Comparison of ENCODE assay signal across 13 cellular contexts in the genomic region with DNA sequence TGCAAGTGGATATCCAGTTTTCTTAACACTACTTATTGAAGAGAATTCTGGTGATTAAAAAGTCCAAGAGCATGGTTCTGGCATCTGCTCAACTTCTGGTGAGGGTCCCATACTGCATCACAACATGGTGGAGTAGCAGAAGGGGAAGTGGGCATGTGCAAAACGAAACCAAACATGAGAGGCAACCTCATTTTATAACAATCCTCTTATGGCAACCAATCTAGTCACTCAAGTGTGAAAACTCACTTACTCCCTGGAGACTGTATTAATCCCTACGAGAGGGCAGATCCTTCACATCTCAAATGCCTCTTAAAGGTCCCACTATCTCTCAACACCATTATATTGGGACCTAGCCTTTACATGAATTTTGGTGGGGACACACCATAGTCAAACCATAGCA.
"Had no signal": no experiment of that assay in that cellular context is flagged by ENCODE, and none has a peak within 500 bp of the region (broad histone marks: within the 10 kb centered on the region; RNA-seq: fewer than 3 reads in every experiment).

No MANE protein-coding gene starts in this region.

- H3K27ac Mint-ChIP-seq: activated CD8-positive, alpha-beta memory T cell treated with anti-CD3 and anti-CD28 coated beads, Interleukin-2, amount 10 ng/mL, durations not matched to agents 7 days and 5 days; nephron; stimulated activated effector memory CD8-positive, alpha-beta T cell treated with anti-CD3 and anti-CD28 coated beads, Interleukin-12 subunit alpha, Interleukin-12 subunit beta, amount 100 ng/mL, for 72 hours had no signal

- H3K4me1 ChIP-seq: heart left ventricle had no signal

- H3K4me3 ChIP-seq: heart left ventricle had no signal

- H3K4me3 Mint-ChIP-seq: activated CD8-positive, alpha-beta memory T cell treated with anti-CD3 and anti-CD28 coated beads, Interleukin-2, amount 10 ng/mL, durations not matched to agents 7 days and 5 days; activated T-cell treated with anti-CD3 and anti-CD28 coated beads, Interleukin-2, amount 50 U/mL, for 4 hours; immature natural killer cell; nephron; stimulated activated effector memory CD8-positive, alpha-beta T cell treated with anti-CD3 and anti-CD28 coated beads, Interleukin-12 subunit alpha, Interleukin-12 subunit beta, amount 100 ng/mL, for 72 hours had no signal

- H3K36me3 ChIP-seq: heart left ventricle had no signal

- H3K27me3 ChIP-seq: heart left ventricle had no signal

- ATAC-seq: activated CD8-positive, alpha-beta memory T cell treated with anti-CD3 and anti-CD28 coated beads, Interleukin-2, amount 10 ng/mL, durations not matched to agents 7 days and 5 days; activated T-cell treated with anti-CD3 and anti-CD28 coated beads, Interleukin-2, amount 50 U/mL, for 4 hours; heart left ventricle; stimulated activated effector memory CD8-positive, alpha-beta T cell treated with anti-CD3 and anti-CD28 coated beads, Interleukin-12 subunit alpha, Interleukin-12 subunit beta, amount 100 ng/mL, for 72 hours had no signal

- H3K36me3 Mint-ChIP-seq: stimulated activated effector memory CD8-positive, alpha-beta T cell treated with anti-CD3 and anti-CD28 coated beads, Interleukin-12 subunit alpha, Interleukin-12 subunit beta, amount 100 ng/mL, for 72 hours had no signal

- H3K4me1 Mint-ChIP-seq: activated CD8-positive, alpha-beta memory T cell treated with anti-CD3 and anti-CD28 coated beads, Interleukin-2, amount 10 ng/mL, durations not matched to agents 7 days and 5 days; immature natural killer cell; nephron; stimulated activated effector memory CD8-positive, alpha-beta T cell treated with anti-CD3 and anti-CD28 coated beads, Interleukin-12 subunit alpha, Interleukin-12 subunit beta, amount 100 ng/mL, for 72 hours had no signal

- H3K27ac ChIP-seq: epithelial cell of prostate, heart left ventricle had no signal

- H3K27me3 Mint-ChIP-seq: activated CD8-positive, alpha-beta memory T cell treated with anti-CD3 and anti-CD28 coated beads, Interleukin-2, amount 10 ng/mL, durations not matched to agents 7 days and 5 days had no signal

- DNase-seq: activated CD4-positive, alpha-beta T cell treated with anti-CD3 and anti-CD28 coated beads for 1 hour; activated CD4-positive, alpha-beta T cell treated with anti-CD3 and anti-CD28 coated beads, Interleukin-2, amount 50 U/mL, for 4 hours; activated CD8-positive, alpha-beta memory T cell treated with anti-CD3 and anti-CD28 coated beads, Interleukin-2, amount 10 ng/mL, durations not matched to agents 7 days and 5 days; activated effector memory CD4-positive, alpha-beta T cell treated with Interleukin-2 at 50 U/mL for 16 hours; activated naive CD4-positive, alpha-beta T cell treated with anti-CD3 and anti-CD28 coated beads, Interleukin-2, amount 50 U/mL, for 16 hours; activated T-cell treated with anti-CD3 and anti-CD28 coated beads, Interleukin-2, amount 50 U/mL, for 4 hours; foreskin melanocyte; heart left ventricle; immature natural killer cell; occipital lobe had no signal
